ENCODE assay signal across 29 cellular contexts in the genomic region with DNA sequence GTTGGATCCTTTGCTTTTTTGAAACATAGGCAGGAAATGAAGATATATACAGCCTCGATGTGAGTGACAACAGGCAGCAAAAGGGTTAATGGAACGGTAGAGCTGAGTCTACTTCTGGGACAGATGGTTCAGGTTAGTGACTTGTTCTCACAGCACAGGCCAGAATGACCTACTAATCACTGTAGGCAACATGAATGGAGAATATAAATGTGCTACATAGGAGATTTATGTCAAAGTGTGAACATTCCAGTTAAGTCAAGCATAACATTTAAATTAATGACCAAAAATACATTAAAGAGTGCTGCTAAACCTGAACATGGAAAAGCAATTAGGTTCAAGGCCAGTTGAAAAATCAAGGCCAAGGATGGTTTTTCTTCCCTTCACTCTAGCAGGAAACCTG.
"Had no signal": no experiment of that assay in that cellular context is flagged by ENCODE, and none has a peak within 500 bp of the region (broad histone marks: within the 10 kb centered on the region; RNA-seq: fewer than 3 reads in every experiment).

No MANE protein-coding gene starts in this region.

- H3K4me3 ChIP-seq: adrenal gland, body of pancreas, breast epithelium had no signal

- H3K9me3 ChIP-seq: adrenal gland, body of pancreas, breast epithelium had no signal

- H3K4me1 ChIP-seq: adrenal gland, body of pancreas, breast epithelium had no signal

- H3K27me3 ChIP-seq: adrenal gland, body of pancreas, brain microvascular endothelial cell, breast epithelium had no signal

- H3K36me3 ChIP-seq: adrenal gland, brain microvascular endothelial cell, breast epithelium had no signal

- DNase-seq: activated B cell treated with CpG ODN at 0.5 μM for 24 hours; activated CD4-positive, alpha-beta memory T cell treated with anti-CD3 and anti-CD28 coated beads for 36 hours; activated CD4-positive, alpha-beta T cell treated with anti-CD3 and anti-CD28 coated beads for 4 hours; activated CD4-positive, alpha-beta T cell treated with anti-CD3 and anti-CD28 coated beads, Interleukin-2, amount 10 ng/mL, durations not matched to agents 24 days and 14 days; activated CD4-positive, alpha-beta T cell treated with anti-CD3 and anti-CD28 coated beads, Interleukin-2, amount 50 U/mL, for 1 hour; activated CD4-positive, alpha-beta T cell treated with anti-CD3 and anti-CD28 coated beads, Interleukin-2, amount 50 U/mL, for 4 hours; activated CD4-positive, CD25-positive, alpha-beta regulatory T cell treated with anti-CD3 and anti-CD28 coated beads, Interleukin-2, amount 50 U/mL, for 72 hours; activated CD8-positive, alpha-beta memory T cell treated with anti-CD3 and anti-CD28 coated beads, Interleukin-2, amount 50 U/mL, for 4 hours; activated CD8-positive, alpha-beta T cell treated with anti-CD3 and anti-CD28 coated beads for 36 hours; activated effector memory CD4-positive, alpha-beta T cell treated with anti-CD3 and anti-CD28 coated beads, Interleukin-2, amount 50 U/mL, for 16 hours; activated gamma-delta T cell treated with Interleukin-2 at 50 U/mL for 16 hours; activated naive CD4-positive, alpha-beta T cell; activated naive CD4-positive, alpha-beta T cell treated with anti-CD3 and anti-CD28 coated beads for 36 hours; activated naive CD4-positive, alpha-beta T cell treated with anti-CD3 and anti-CD28 coated beads, Interleukin-2, amount 50 U/mL, for 16 hours; activated naive CD8-positive, alpha-beta T cell treated with anti-CD3 and anti-CD28 coated beads for 36 hours; activated T-cell treated with anti-CD3 and anti-CD28 coated beads for 4 hours; activated T-cell treated with anti-CD3 and anti-CD28 coated beads, Interleukin-2, amount 50 U/mL, for 1 hour; activated T-cell treated with anti-CD3 and anti-CD28 coated beads, Interleukin-2, amount 50 U/mL, for 4 hours; activated T-cell treated with anti-CD3 and anti-CD28 coated beads, Interleukin-2, amount 50 U/mL, for 72 hours; adrenal gland; amniotic stem cell; aorta; body of pancreas; brain microvascular endothelial cell; central memory CD4-positive, alpha-beta T cell; T-helper 2 cell; T-helper 9 cell had no signal

- H3K27ac ChIP-seq: adrenal gland, body of pancreas, brain microvascular endothelial cell, breast epithelium, VCaP had no signal
